17 cellular contexts compared by ENCODE assay signal in the genomic region with DNA sequence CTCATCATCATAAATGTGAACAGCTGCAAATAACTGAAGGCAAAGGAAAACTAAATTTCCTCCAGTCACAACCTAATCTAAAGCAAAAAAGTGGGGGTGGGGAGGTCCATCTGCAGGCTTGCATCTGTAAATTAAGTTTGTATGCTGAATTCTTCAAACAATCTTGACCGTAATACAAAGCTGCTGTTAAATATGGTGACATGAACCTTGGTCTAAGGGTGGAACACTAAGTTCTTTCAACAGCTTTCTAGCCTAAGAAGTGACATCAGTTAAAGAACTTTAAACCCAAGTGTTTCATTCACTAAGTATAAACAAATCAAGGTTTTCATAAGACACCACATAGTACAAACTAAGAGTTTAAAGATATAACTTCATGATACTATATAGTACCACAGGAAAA. TPM values are rescaled to one million over a fixed set of nuclear protein-coding genes. Genes with fewer than 3 reads are reported as not detected.
A peak's percentile ranks its signal among the peaks of the same experiment; 100 is the strongest.
DNase-seq lines count a peak whose midpoint lies in the region; ATAC-seq and TF ChIP-seq lines count a peak whose summit lies in the region.
"Had no signal": no experiment of that assay in that cellular context is flagged by ENCODE, and none has a peak within 500 bp of the region (broad histone marks: within the 10 kb centered on the region; RNA-seq: fewer than 3 reads in every experiment).

No MANE protein-coding gene starts in this region.

- no CpG with 5 or more reads among the region's 1 CpG for WGBS in IMR-90 (ENCODE audit: extremely low coverage in 2 of 2, insufficient read length in 1 of 2), 2 experiments
- 3 to 6% methylated on average over 1 of the region's 1 CpG for WGBS in aorta, 2 donors

- POLR2A ChIA-PET in IMR-90 (lab: Charles Lee; ENCODE audit: unreplicated experiment) = interaction anchor here (1.4 kb wide), 1 partner anchor 105 kb away, joined by 5 read pairs; no protein-coding TSS in a partner anchor

- in situ Hi-C loops in IMR-90 (cut with MboI; ENCODE audit: low sequenced_read_pairs) (no loop called here), gastrocnemius medialis (cut with MboI; ENCODE audit: low sequenced_read_pairs in 4 of 4) (no loop called here)

- ATAC-seq in IMR-90 (ENCODE audit: low read depth) = peak; percentile 74
- no peak for ATAC-seq in gastrocnemius medialis
- no peak for ATAC-seq in aorta (ENCODE audit: low FRiP score)
- ATAC-seq in HG03135 (IDR thresholded peaks at IDR 0.05; ENCODE audit: unreplicated experiment) = no peak
- ATAC-seq: activated CD8-positive, alpha-beta T cell treated with anti-CD3 and anti-CD28 coated beads, Interleukin-2, amount 10 ng/mL, durations not matched to agents 7 days and 5 days; stimulated activated memory B cell treated with anti-CD40 and anti-IgM and Interleukin-4, amounts not matched to agents 10 μg/mL and 1 μg/mL and 100 μg/mL, for 72 hours; upper lobe of right lung had no signal

- 0 out of 4 replicates have a peak overlapping the region, but pooled peaks of 1 of the 2 experiments have one; percentile 34 for H4K8ac ChIP-seq in IMR-90 (ENCODE audit: low read depth in 2 of 2, low read length in 2 of 2)

- TF ChIP-seq POLR2A in IMR-90 (IDR thresholded peaks at IDR 0.05; ENCODE audit: low read depth, low read length) (no peak), gastrocnemius medialis (IDR thresholded peaks at IDR 0.05) (no peak)

- H3K27me3 ChIP-seq in IMR-90 (ENCODE audit: control insufficient read depth, insufficient read depth, low read length) = no peaks in the 10 kb centered on the region
- no peaks in the 10 kb centered on the region for H3K27me3 ChIP-seq in gastrocnemius medialis
- H3K27me3 ChIP-seq in aorta (ENCODE audit: control insufficient read depth in 1 of 2, insufficient read depth in 2 of 2, low read length in 1 of 2) = no peaks in the 10 kb centered on the region
- H3K27me3 ChIP-seq: upper lobe of right lung had no signal

- H2AK9ac ChIP-seq in IMR-90 (replicated peaks; ENCODE audit: low read depth, low read length, poor library complexity) = no peak overlapping the region

- H2BK20ac ChIP-seq in IMR-90 (ENCODE audit: low read depth, low read length) = no peak overlapping the region

- H2AK5ac ChIP-seq in IMR-90 (ENCODE audit: low read depth, low read length) = no peak overlapping the region

- peak overlapping the region; percentile 66 for H3K4me2 ChIP-seq in IMR-90 (ENCODE audit: low read depth, low read length)

- H2AFZ ChIP-seq in IMR-90 (replicated peaks; ENCODE audit: low read length, poor library complexity) = no peak overlapping the region
- H2AFZ ChIP-seq: parathyroid adenoma had no signal

- no peak overlapping the region for H4K5ac ChIP-seq in IMR-90 (ENCODE audit: low read depth, low read length)

- no peak overlapping the region for H2BK120ac ChIP-seq in IMR-90 (ENCODE audit: low read depth, low read length)

- TF ChIP-seq CTCF in IMR-90 (conservative IDR thresholded peaks at IDR 0.05; ENCODE audit: low read depth, low read length) = no peak
- TF ChIP-seq CTCF in choroid plexus epithelial cell (conservative IDR thresholded peaks at IDR 0.05; ENCODE audit: low read depth, low read length) = no peak
- TF ChIP-seq CTCF in gastrocnemius medialis (IDR thresholded peaks at IDR 0.05 in 4 of 5, conservative IDR thresholded peaks at IDR 0.05 in 1 of 5) = no peak

- 0 out of 2 replicates have a peak overlapping the region, but pooled peaks have one; percentile 40 for H3K14ac ChIP-seq in IMR-90 (replicated peaks; ENCODE audit: low read depth, low read length)

- H3K18ac ChIP-seq in IMR-90 (ENCODE audit: low read depth, low read length) = peak overlapping the region; percentile 2; the same call in 1 of the 2 replicates

- dilution Hi-C loops in IMR-90 (cut with HindIII; ENCODE audit: low sequenced_read_pairs, unreplicated experiment) = no loop called here

- peak overlapping the region; percentile 8; the same call in 1 of the 2 replicates for H3K4ac ChIP-seq in IMR-90 (ENCODE audit: low read depth, low read length)

- no peak overlapping the region for H3K4me3 ChIP-seq in IMR-90 (ENCODE audit: insufficient read depth, low read depth, low read length)
- no peak overlapping the region for H3K4me3 ChIP-seq in choroid plexus epithelial cell (ENCODE audit: low read depth, low read length)
- no peak overlapping the region for H3K4me3 ChIP-seq in gastrocnemius medialis
- no peak overlapping the region for H3K4me3 ChIP-seq in aorta (ENCODE audit: low read length in 2 of 2)
- H3K4me3 ChIP-seq: upper lobe of right lung had no signal

- H3K9me1 ChIP-seq in IMR-90 (ENCODE audit: insufficient read depth, low read length) = peaks cover 9% of the 10 kb centered on the region

- H4K91ac ChIP-seq in IMR-90 (ENCODE audit: insufficient read depth, low read depth, low read length) = no peak overlapping the region

- H3K23ac ChIP-seq in IMR-90 (ENCODE audit: low read depth, low read length) = peak overlapping the region; percentile 70; the same call in 1 of the 2 replicates

- H3K9me3 ChIP-seq in IMR-90 (ENCODE audit: control insufficient read depth, insufficient read depth, low read length) = no peaks in the 10 kb centered on the region
- H3K9me3 ChIP-seq in gastrocnemius medialis = no peaks in the 10 kb centered on the region
- no peaks in the 10 kb centered on the region for H3K9me3 ChIP-seq in aorta (ENCODE audit: control insufficient read depth, low read length)
- H3K9me3 ChIP-seq: upper lobe of right lung had no signal

- H3K4me1 ChIP-seq in IMR-90 (ENCODE audit: control insufficient read depth, insufficient read depth, low read length) (peaks cover 10% of the 10 kb centered on the region), gastrocnemius medialis (peaks cover 43 to 57% of the 10 kb centered on the region in 2 donors), aorta (ENCODE audit: control insufficient read depth in 1 of 2, insufficient read depth in 2 of 2, low read length in 2 of 2) (peaks cover 0 to 3% of the 10 kb centered on the region in 2 donors)

- H3K56ac ChIP-seq in IMR-90 (ENCODE audit: extremely low read depth, insufficient read depth, low read length) = no peak overlapping the region

- peaks cover 18 to 46% of the 10 kb centered on the region in 2 experiments for H3K79me1 ChIP-seq in IMR-90 (ENCODE audit: low read depth in 1 of 2, low read length in 2 of 2)

- no peak for TF ChIP-seq RAD21 in IMR-90 (IDR thresholded peaks at IDR 0.05; ENCODE audit: low read length)

- no peak overlapping the region for H2BK15ac ChIP-seq in IMR-90 (ENCODE audit: low read depth, low read length)

- CTCF ChIA-PET in IMR-90 (lab: Yijun Ruan, JAX) = interaction anchor here (1.4 kb wide), 1 partner anchor 23 kb away, joined by 9 read pairs; no protein-coding TSS in a partner anchor

- DNase-seq in IMR-90 = peak; percentile 52
- peak; percentile 43 for DNase-seq in choroid plexus epithelial cell (ENCODE audit: low read depth)
- DNase-seq in iris pigment epithelial cell (ENCODE audit: low read depth) = peak; percentile 21
- DNase-seq in gastrocnemius medialis = no peak
- no peak for DNase-seq in aorta
- no peak for DNase-seq in foreskin melanocyte
- no peak for DNase-seq in activated CD4-positive, alpha-beta T cell treated with anti-CD3 and anti-CD28 coated beads, Interleukin-2, amount 50 U/mL, for 48 hours
- DNase-seq: activated CD8-positive, alpha-beta T cell treated with anti-CD3 and anti-CD28 coated beads, Interleukin-2, amount 10 ng/mL, durations not matched to agents 7 days and 5 days; DMS79; glutamatergic neuron; NCI-H2081 treated with DMSO at 0.1 percent for 48 hours; NCI-H526 treated with DMSO at 0.1 percent for 48 hours; upper lobe of right lung had no signal

- H4K20me1 ChIP-seq in IMR-90 (ENCODE audit: insufficient read depth, low read length) = peaks cover 30% of the 10 kb centered on the region

- H3K27ac ChIP-seq in IMR-90 (ENCODE audit: insufficient read depth, low read length) = peak overlapping the region; percentile 43; the same call in 1 of the 2 replicates
- H3K27ac ChIP-seq in gastrocnemius medialis = peak overlapping the region; percentile 0 to 76 (median 58)
- H3K27ac ChIP-seq in aorta (ENCODE audit: low read depth in 1 of 2, low read length in 2 of 2) = peak overlapping the region in 1 of 2 donors; percentile 87
- H3K27ac ChIP-seq: C4-2B, parathyroid adenoma, upper lobe of right lung had no signal

- peaks cover 9% of the 10 kb centered on the region for H3K36me3 ChIP-seq in IMR-90 (ENCODE audit: control insufficient read depth, insufficient read depth, low read length)
- H3K36me3 ChIP-seq in gastrocnemius medialis = peaks cover 0 to 11% of the 10 kb centered on the region in 2 donors
- H3K36me3 ChIP-seq in aorta (ENCODE audit: control insufficient read depth in 1 of 2, insufficient read depth in 2 of 2, low read length in 1 of 2) = no peaks in the 10 kb centered on the region
- H3K36me3 ChIP-seq: upper lobe of right lung had no signal

- peak overlapping the region; percentile 82 for H2BK5ac ChIP-seq in IMR-90 (ENCODE audit: low read depth, low read length, poor library complexity, severe bottlenecking)

- no TSS peak for BruUV-seq in IMR-90 (replicated peaks; lab: Mats Ljungman, UMichigan)

- intact Hi-C loops in IMR-90 (cut with micrococcal nuclease) = no loop called here
- intact Hi-C loops in gastrocnemius medialis (cut with DNase I; ENCODE audit: low total_unique reads) = no loop called here
- intact Hi-C loops in aorta (cut with DNase I) = no loop called here

- H3K9ac ChIP-seq in IMR-90 (ENCODE audit: low read depth, low read length) = no peak overlapping the region
- H3K9ac ChIP-seq: parathyroid adenoma had no signal

TF ChIP-seq in IMR-90, 13 proteins besides CTCF, POLR2A, EP300 and RAD21:
- no peak for TF ChIP-seq MXI1 (IDR thresholded peaks at IDR 0.05; ENCODE audit: borderline replicate concordance, low read depth, low read length)
- TF ChIP-seq SMC3 (IDR thresholded peaks at IDR 0.05; ENCODE audit: low read depth, low read length) = no peak
- TF ChIP-seq MAFK (IDR thresholded peaks at IDR 0.05; ENCODE audit: low read depth, low read length) = no peak
- no peak for TF ChIP-seq CHD1 (IDR thresholded peaks at IDR 0.05; ENCODE audit: low read depth, low read length)
- no peak for TF ChIP-seq RCOR1 (IDR thresholded peaks at IDR 0.05; ENCODE audit: insufficient replicate concordance, low read length)

RNA-seq across cellular contexts. Expression of gene LRRFIP2, which starts 4.3 kb away (rescaled TPM):
- total RNA-seq in IMR-90 (2012; rRNA removed) (20.6 and 45.8 TPM in 2 replicates), gastrocnemius medialis (100 to 1,000 TPM in 2 of 4 donors, 10 to 100 TPM in 2; 85.7 to 103 (median 100.0) TPM), aorta (10 to 100 TPM; 62.9 to 96.9 TPM)
- polyA plus RNA-seq in IMR-90 (2012; rRNA removed) (27.6 and 31.0 TPM in 2 replicates), aorta (10 to 100 TPM; 44.5 to 51.1 TPM)
- polyA plus RNA-seq in IMR-90 (2012; cell fraction: cytosol; rRNA removed) = 6.4 and 9.3 TPM in 2 replicates
- polyA plus RNA-seq in IMR-90 (2012; cell fraction: nucleus; rRNA removed; ENCODE audit: low replicate concordance) = 8.9 and 43.4 TPM in 2 replicates

Comparison
In these comparisons a context has a peak if more than half of its experiments do, and no peak if none do; other contexts are left out.
1. DNase-seq: peak in IMR-90 (single experiment), choroid plexus epithelial cell (single experiment) and iris pigment epithelial cell (single experiment); none in gastrocnemius medialis (0 of 2), aorta (0 of 2), foreskin melanocyte (single experiment) and activated CD4-positive, alpha-beta T cell treated with anti-CD3 and anti-CD28 coated beads, Interleukin-2, amount 50 U/mL, for 48 hours (0 of 2).